ENCODE assay signal across 20 cellular contexts in genomic region chr6:125866433-125866832, GRCh38.
DNase-seq lines count a peak whose midpoint lies in the region; ATAC-seq and TF ChIP-seq lines count a peak whose summit lies in the region.
"Had no signal": no experiment of that assay in that cellular context is flagged by ENCODE, and none has a peak within 500 bp of the region (broad histone marks: within the 10 kb centered on the region; RNA-seq: fewer than 3 reads in every experiment).

No MANE protein-coding gene starts in this region.

- POLR2A ChIA-PET in HEK293 (lab: Yijun Ruan, JAX): interaction anchor here (1.0 to 1.3 kb wide), 2 partner anchors 76 to 85 kb away, joined by 3 read pairs; partner anchors contain the start of gene NCOA7

- no peaks in the 10 kb centered on the region for H3K27me3 ChIP-seq in dorsolateral prefrontal cortex

- H3K4me3 ChIP-seq in HEK293 (ENCODE audit: low read depth, low read length): no peak overlapping the region
- H3K4me3 ChIP-seq in dorsolateral prefrontal cortex: no peak overlapping the region
- H3K4me3 ChIP-seq: A549 had no signal

- H3K27ac ChIP-seq in HEK293 (ENCODE audit: extremely low read depth, low read depth, low read length): no peak overlapping the region
- H3K27ac ChIP-seq in dorsolateral prefrontal cortex: peak overlapping the region in 50 of 59 donors; percentile 5 to 99 (median 94)

- H3K9me3 ChIP-seq in HEK293 (ENCODE audit: control insufficient read depth, insufficient read depth, low read depth, low read length): no peaks in the 10 kb centered on the region
- H3K9me3 ChIP-seq: A549 had no signal

- H3K4me1 ChIP-seq in HEK293 (ENCODE audit: control insufficient read depth, insufficient read depth, low read length): peaks cover 6% of the 10 kb centered on the region; the same call in 1 of the 2 replicates

- no peaks in the 10 kb centered on the region for H3K36me3 ChIP-seq in HEK293 (ENCODE audit: control insufficient read depth in 2 of 2, insufficient read depth in 1 of 2, low read length in 2 of 2)

- DNase-seq in NCI-H524 (lab: John Stamatoyannopoulos, UW): peak; percentile 24 to 48
- no peak for DNase-seq in NCI-H524 treated with DMSO at 0.1 percent for 48 hours (lab: John Stamatoyannopoulos, UW)
- DNase-seq in NOMO-1 treated with DMSO at 0.1 percent for 48 hours (lab: John Stamatoyannopoulos, UW; ENCODE audit: unreplicated experiment): peak; percentile 47
- DNase-seq in dorsolateral prefrontal cortex: no peak
- no peak for DNase-seq in cortex of kidney (lab: John Stamatoyannopoulos, UW)
- no peak for DNase-seq in mucosa of gallbladder (ENCODE audit: low spot score)
- DNase-seq: CD4-positive, alpha-beta T cell; DMS53; HFFc6; KBM-7; NCI-H1417; NCI-H1930; NCI-H510A treated with DMSO at 0.1 percent for 48 hours; NK-92 treated with Interleukin-12 subunit alpha and Interleukin-12 subunit beta, amount 100 ng/mL, for 24 hours; PC-3; RPMI8226 had no signal

- intact Hi-C loops in dorsolateral prefrontal cortex (cut with DNase I): loop anchor here (5.0 kb wide), 2 partner anchors 91 to 96 kb away; partner anchors contain the start of gene HINT3 (in 1 of the 2)

- ATAC-seq in GM21526 (IDR thresholded peaks at IDR 0.05; ENCODE audit: low FRiP score, unreplicated experiment): no peak
- ATAC-seq: A549, HepG2, PC-3 had no signal

- CTCF ChIA-PET in HEK293 (lab: Yijun Ruan, JAX): interaction anchor here (0.6 kb wide), 1 partner anchor 98 kb away, joined by 8 read pairs; no protein-coding TSS in a partner anchor

- no peak for TF ChIP-seq CTCF in HEK293 (tag by site-specific recombination; IDR thresholded peaks at IDR 0.05)
- no peak for TF ChIP-seq CTCF in dorsolateral prefrontal cortex (IDR thresholded peaks at IDR 0.05 in 54 of 56, conservative IDR thresholded peaks at IDR 0.05 in 2 of 56; ENCODE audit: low read depth in 1 of 56, partially characterized antibody in 56 of 56)

TF ChIP-seq in HEK293, 187 proteins besides CTCF, POLR2A, EP300 and RAD21:
- TF ChIP-seq, protein P1, sequence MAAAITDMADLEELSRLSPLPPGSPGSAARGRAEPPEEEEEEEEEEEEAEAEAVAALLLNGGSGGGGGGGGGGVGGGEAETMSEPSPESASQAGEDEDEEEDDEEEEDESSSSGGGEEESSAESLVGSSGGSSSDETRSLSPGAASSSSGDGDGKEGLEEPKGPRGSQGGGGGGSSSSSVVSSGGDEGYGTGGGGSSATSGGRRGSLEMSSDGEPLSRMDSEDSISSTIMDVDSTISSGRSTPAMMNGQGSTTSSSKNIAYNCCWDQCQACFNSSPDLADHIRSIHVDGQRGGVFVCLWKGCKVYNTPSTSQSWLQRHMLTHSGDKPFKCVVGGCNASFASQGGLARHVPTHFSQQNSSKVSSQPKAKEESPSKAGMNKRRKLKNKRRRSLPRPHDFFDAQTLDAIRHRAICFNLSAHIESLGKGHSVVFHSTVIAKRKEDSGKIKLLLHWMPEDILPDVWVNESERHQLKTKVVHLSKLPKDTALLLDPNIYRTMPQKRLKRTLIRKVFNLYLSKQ (tag by site-specific recombination; IDR thresholded peaks at IDR 0.05; ENCODE audit: borderline replicate concordance): no peak
- TF ChIP-seq ATF2 (tag by site-specific recombination; IDR thresholded peaks at IDR 0.05; ENCODE audit: low read depth): peak; percentile 17; the same call in 1 of the 2 replicates
- TF ChIP-seq ZNF175 (tag by site-specific recombination; IDR thresholded peaks at IDR 0.05): no peak
- TF ChIP-seq HOXA7 (CRISPR knock-in tag; IDR thresholded peaks at IDR 0.05; ENCODE audit: borderline replicate concordance): no peak
- TF ChIP-seq, protein P2, sequence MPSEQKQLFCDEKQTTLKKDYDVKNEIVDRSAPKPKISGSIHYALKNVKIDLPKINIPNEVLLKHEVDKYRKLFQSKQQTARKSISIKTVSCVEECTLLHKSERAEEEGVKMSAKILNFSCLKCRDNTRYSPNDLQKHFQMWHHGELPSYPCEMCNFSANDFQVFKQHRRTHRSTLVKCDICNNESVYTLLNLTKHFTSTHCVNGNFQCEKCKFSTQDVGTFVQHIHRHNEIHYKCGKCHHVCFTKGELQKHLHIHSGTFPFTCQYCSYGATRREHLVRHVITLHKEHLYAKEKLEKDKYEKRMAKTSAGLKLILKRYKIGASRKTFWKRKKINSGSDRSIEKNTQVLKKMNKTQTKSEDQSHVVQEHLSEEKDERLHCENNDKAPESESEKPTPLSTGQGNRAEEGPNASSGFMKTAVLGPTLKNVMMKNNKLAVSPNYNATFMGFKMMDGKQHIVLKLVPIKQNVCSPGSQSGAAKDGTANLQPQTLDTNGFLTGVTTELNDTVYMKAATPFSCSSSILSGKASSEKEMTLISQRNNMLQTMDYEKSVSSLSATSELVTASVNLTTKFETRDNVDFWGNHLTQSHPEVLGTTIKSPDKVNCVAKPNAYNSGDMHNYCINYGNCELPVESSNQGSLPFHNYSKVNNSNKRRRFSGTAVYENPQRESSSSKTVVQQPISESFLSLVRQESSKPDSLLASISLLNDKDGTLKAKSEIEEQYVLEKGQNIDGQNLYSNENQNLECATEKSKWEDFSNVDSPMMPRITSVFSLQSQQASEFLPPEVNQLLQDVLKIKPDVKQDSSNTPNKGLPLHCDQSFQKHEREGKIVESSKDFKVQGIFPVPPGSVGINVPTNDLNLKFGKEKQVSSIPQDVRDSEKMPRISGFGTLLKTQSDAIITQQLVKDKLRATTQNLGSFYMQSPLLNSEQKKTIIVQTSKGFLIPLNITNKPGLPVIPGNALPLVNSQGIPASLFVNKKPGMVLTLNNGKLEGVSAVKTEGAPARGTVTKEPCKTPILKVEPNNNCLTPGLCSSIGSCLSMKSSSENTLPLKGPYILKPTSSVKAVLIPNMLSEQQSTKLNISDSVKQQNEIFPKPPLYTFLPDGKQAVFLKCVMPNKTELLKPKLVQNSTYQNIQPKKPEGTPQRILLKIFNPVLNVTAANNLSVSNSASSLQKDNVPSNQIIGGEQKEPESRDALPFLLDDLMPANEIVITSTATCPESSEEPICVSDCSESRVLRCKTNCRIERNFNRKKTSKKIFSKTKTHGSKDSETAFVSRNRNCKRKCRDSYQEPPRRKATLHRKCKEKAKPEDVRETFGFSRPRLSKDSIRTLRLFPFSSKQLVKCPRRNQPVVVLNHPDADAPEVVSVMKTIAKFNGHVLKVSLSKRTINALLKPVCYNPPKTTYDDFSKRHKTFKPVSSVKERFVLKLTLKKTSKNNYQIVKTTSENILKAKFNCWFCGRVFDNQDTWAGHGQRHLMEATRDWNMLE (tag by site-specific recombination; conservative IDR thresholded peaks at IDR 0.05; ENCODE audit: low read depth): no peak
- TF ChIP-seq, protein P3, sequence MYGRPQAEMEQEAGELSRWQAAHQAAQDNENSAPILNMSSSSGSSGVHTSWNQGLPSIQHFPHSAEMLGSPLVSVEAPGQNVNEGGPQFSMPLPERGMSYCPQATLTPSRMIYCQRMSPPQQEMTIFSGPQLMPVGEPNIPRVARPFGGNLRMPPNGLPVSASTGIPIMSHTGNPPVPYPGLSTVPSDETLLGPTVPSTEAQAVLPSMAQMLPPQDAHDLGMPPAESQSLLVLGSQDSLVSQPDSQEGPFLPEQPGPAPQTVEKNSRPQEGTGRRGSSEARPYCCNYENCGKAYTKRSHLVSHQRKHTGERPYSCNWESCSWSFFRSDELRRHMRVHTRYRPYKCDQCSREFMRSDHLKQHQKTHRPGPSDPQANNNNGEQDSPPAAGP (tag by site-specific recombination; IDR thresholded peaks at IDR 0.05): no peak
- TF ChIP-seq ZNF366 (tag by site-specific recombination; conservative IDR thresholded peaks at IDR 0.05): no peak
- TF ChIP-seq ZNF239 (tag by site-specific recombination; IDR thresholded peaks at IDR 0.05): no peak
- no peak for TF ChIP-seq WT1 (tag by site-specific recombination; IDR thresholded peaks at IDR 0.05)

Comparison
In these comparisons a context has a peak if more than half of its experiments do, and no peak if none do; other contexts are left out.
1. DNase-seq: peak in NCI-H524 (2 of 2) and NOMO-1 treated with DMSO at 0.1 percent for 48 hours (single experiment); none in NCI-H524 treated with DMSO at 0.1 percent for 48 hours (single experiment), dorsolateral prefrontal cortex (0 of 10), cortex of kidney (single experiment) and mucosa of gallbladder (single experiment).